17 cellular contexts compared by ENCODE assay signal in genomic region chr4:7516773-7517144, GRCh38.
DNase-seq lines count a peak whose midpoint lies in the region; ATAC-seq, FAIRE-seq and TF ChIP-seq lines count a peak whose summit lies in the region.
"Had no signal": no experiment of that assay in that cellular context is flagged by ENCODE, and none has a peak within 500 bp of the region (broad histone marks: within the 10 kb centered on the region; RNA-seq: fewer than 3 reads in every experiment).

No MANE protein-coding gene starts in this region.

- H3K4me3 Mint-ChIP-seq in nephron, result peak overlapping the region; percentile 4 to 53 (median 31)
- H3K4me3 Mint-ChIP-seq: CD8-positive, alpha-beta T cell had no signal

- CTCF ChIA-PET in HepG2 (lab: Yijun Ruan, JAX; ENCODE audit: low intra/inter-chr PET ratio, low total read pairs), result no interaction called here

- H3K9ac ChIP-seq in HepG2 (ENCODE audit: insufficient read depth, low read depth, low read length), result 0 out of 2 replicates have a peak overlapping the region, but pooled peaks have one; percentile 10
- H3K9ac ChIP-seq: BLaER1 treated with 17β-estradiol and CSF1 and Interleukin-3, amounts not matched to agents 10 nM and 100 nM had no signal

- 50% methylated on average over 1 of the region's 12 CpGs for WGBS in HepG2 (ENCODE audit: low lambda C conversion rate)
- WGBS in right lobe of liver (ENCODE audit: insufficient coverage, low coverage, low lambda C conversion rate, missing lambda C conversion rate), result 34% methylated on average over 6 of the region's 12 CpGs
- WGBS in heart left ventricle, 4 donors, result 9 to 13% (median 11%) methylated on average over 7 to 12 of the region's 12 CpGs

- intact Hi-C loops in HepG2 (cut with micrococcal nuclease; ENCODE audit: unreplicated experiment) (no loop called here), right lobe of liver (cut with DNase I) (no loop called here), heart left ventricle (cut with DNase I) (loop anchor here in 1 of 10 donors (5.0 kb wide), 1 partner anchor 116 kb away; no protein-coding TSS in a partner anchor), ascending aorta (cut with DNase I) (no loop called here), head of caudate nucleus (cut with DNase I) (no loop called here)

- no peak overlapping the region for H3K27ac ChIP-seq in HepG2 (ENCODE audit: extremely low read length, insufficient read depth, low read length)
- H3K27ac ChIP-seq in right lobe of liver, result no peak overlapping the region
- H3K27ac ChIP-seq in heart left ventricle, result no peak overlapping the region
- H3K27ac ChIP-seq in ascending aorta, result no peak overlapping the region
- H3K27ac ChIP-seq: BLaER1 treated with 17β-estradiol and CSF1 and Interleukin-3, amounts not matched to agents 10 nM and 100 nM had no signal

- no peak for FAIRE-seq in HepG2 (lab: Jason Lieb, UNC)
- FAIRE-seq: GM12891, K562 had no signal

- POLR2A ChIA-PET in HepG2 (lab: Yijun Ruan, JAX), result interaction anchor here (1.1 to 3.3 kb wide), 2 partner anchors 15 to 157 kb away, joined by 3 to 21 read pairs; no protein-coding TSS in a partner anchor

- H3K4me1 ChIP-seq in HepG2 (ENCODE audit: insufficient read depth, low read length) (peaks cover 62% of the 10 kb centered on the region), right lobe of liver (peaks cover 0 to 23% (median 9%) of the 10 kb centered on the region in 4 donors), heart left ventricle (peaks cover 0 to 41% (median 5%) of the 10 kb centered on the region in 12 donors), ascending aorta (no peaks in the 10 kb centered on the region)

- peak overlapping the region in 2 of 3 experiments; percentile 41 to 60; a peak in 2 of 6 replicates for H3K4me3 ChIP-seq in HepG2 (replicated peaks in 1 of 3; ENCODE audit: insufficient read depth in 1 of 3, low read depth in 2 of 3, low read length in 3 of 3)
- no peak overlapping the region for H3K4me3 ChIP-seq in right lobe of liver
- no peak overlapping the region for H3K4me3 ChIP-seq in heart left ventricle
- H3K4me3 ChIP-seq in ascending aorta, result no peak overlapping the region
- H3K4me3 ChIP-seq: BLaER1 treated with 17β-estradiol and CSF1 and Interleukin-3, amounts not matched to agents 10 nM and 100 nM; K562 had no signal

- TF ChIP-seq EP300 in HepG2 (IDR thresholded peaks at IDR 0.05; ENCODE audit: low read depth in 2 of 2, low read length in 2 of 2), result no peak
- TF ChIP-seq EP300 in HepG2 (CRISPR knock-in tag; IDR thresholded peaks at IDR 0.05; ENCODE audit: borderline replicate concordance), result no peak

- H3K36me3 Mint-ChIP-seq in nephron (ENCODE audit: low read depth), result no peaks in the 10 kb centered on the region
- H3K36me3 Mint-ChIP-seq: CD8-positive, alpha-beta T cell had no signal

- H3K36me3 ChIP-seq in HepG2 (replicated peaks in 1 of 2; ENCODE audit: control insufficient read depth in 1 of 2, insufficient read depth in 2 of 2, low read length in 2 of 2) (no peaks in the 10 kb centered on the region), right lobe of liver (no peaks in the 10 kb centered on the region), heart left ventricle (no peaks in the 10 kb centered on the region), ascending aorta (no peaks in the 10 kb centered on the region)
- H3K36me3 ChIP-seq: BLaER1 treated with 17β-estradiol and CSF1 and Interleukin-3, amounts not matched to agents 10 nM and 100 nM had no signal

- peaks cover 38% of the 10 kb centered on the region for H3K27me3 Mint-ChIP-seq in nephron (ENCODE audit: low read depth)

- peak overlapping the region; percentile 75 for H3K4me2 ChIP-seq in HepG2 (ENCODE audit: low read depth, low read length)

- DNase-seq in HepG2 (ENCODE audit: low spot score), result no peak
- no peak for DNase-seq in right lobe of liver
- peak in 2 of 5 donors; percentile 51 to 60 for DNase-seq in heart left ventricle
- DNase-seq in NCI-H146 treated with DMSO at 0.1 percent for 48 hours (lab: John Stamatoyannopoulos, UW; ENCODE audit: unreplicated experiment), result no peak
- no peak for DNase-seq in ascending aorta (ENCODE audit: low spot score in 2 of 2)
- no peak for DNase-seq in head of caudate nucleus
- DNase-seq: Calu3; CD8-positive, alpha-beta T cell; GOT3; NCI-H1092 treated with DMSO at 0.1 percent for 48 hours; NCI-H1694 treated with DMSO at 0.1 percent for 48 hours; NCI-H345; NCI-H524 treated with DMSO at 0.1 percent for 48 hours had no signal

- no TSS peak for BruUV-seq in HepG2 (replicated peaks; lab: Mats Ljungman, UMichigan)

- H3K27me3 ChIP-seq in HepG2 (ENCODE audit: control insufficient read depth in 1 of 2, insufficient read depth in 2 of 2, low read length in 2 of 2), result peaks cover 1 to 10% of the 10 kb centered on the region in 2 experiments; a peak in 4 of 5 replicates
- H3K27me3 ChIP-seq in right lobe of liver, result no peaks in the 10 kb centered on the region
- H3K27me3 ChIP-seq in heart left ventricle, result peaks cover 0 to 20% (median 0%) of the 10 kb centered on the region in 9 donors
- H3K27me3 ChIP-seq in ascending aorta, result no peaks in the 10 kb centered on the region

- H3K79me2 ChIP-seq in HepG2 (ENCODE audit: insufficient read depth, low read length), result no peaks in the 10 kb centered on the region

- TF ChIP-seq CTCF in HepG2 (CRISPR knock-in tag; IDR thresholded peaks at IDR 0.05) (no peak), right lobe of liver (IDR thresholded peaks at IDR 0.05) (no peak), heart left ventricle (IDR thresholded peaks at IDR 0.05) (no peak), nephron (IDR thresholded peaks at IDR 0.05; ENCODE audit: unreplicated experiment in 3 of 3) (no peak), ascending aorta (IDR thresholded peaks at IDR 0.05) (no peak)

- no peaks in the 10 kb centered on the region for H4K20me1 ChIP-seq in HepG2 (ENCODE audit: insufficient read depth, low read length)

- in situ Hi-C loops in HepG2 (cut with HindIII; ENCODE audit: extremely low pct_ligation_motif_present, low pct_unique_long_range_greater_than_20kb), result no loop called here

- no peak overlapping the region for H2AFZ ChIP-seq in HepG2 (ENCODE audit: low read length)

- peaks cover 81% of the 10 kb centered on the region for H3K4me1 Mint-ChIP-seq in nephron

- H3K9me3 ChIP-seq in HepG2 (ENCODE audit: low read length) (no peaks in the 10 kb centered on the region), right lobe of liver (no peaks in the 10 kb centered on the region), heart left ventricle (no peaks in the 10 kb centered on the region), ascending aorta (no peaks in the 10 kb centered on the region)
- H3K9me3 ChIP-seq: BLaER1 treated with 17β-estradiol and CSF1 and Interleukin-3, amounts not matched to agents 10 nM and 100 nM had no signal

- no peak for TF ChIP-seq RAD21 in HepG2 (CRISPR knock-in tag; IDR thresholded peaks at IDR 0.05)

- H3K9me3 Mint-ChIP-seq in nephron, result no peaks in the 10 kb centered on the region
- H3K9me3 Mint-ChIP-seq: CD8-positive, alpha-beta T cell had no signal

- ATAC-seq in HepG2 (no peak), right lobe of liver (no peak), heart left ventricle (peak; percentile 57 to 76 (median 58))
- ATAC-seq: CD8-positive, alpha-beta T cell; K562 had no signal

- no peak for TF ChIP-seq POLR2A in HepG2 (IDR thresholded peaks at IDR 0.05; ENCODE audit: insufficient read depth in 1 of 2, low read depth in 2 of 2, low read length in 2 of 2)
- TF ChIP-seq POLR2A in right lobe of liver (IDR thresholded peaks at IDR 0.05), result no peak
- TF ChIP-seq POLR2A in heart left ventricle (IDR thresholded peaks at IDR 0.05), result no peak

- H3K27ac Mint-ChIP-seq in nephron, result peak overlapping the region; percentile 24 to 81 (median 67)
- H3K27ac Mint-ChIP-seq: CD8-positive, alpha-beta T cell had no signal

TF ChIP-seq in HepG2, 621 proteins besides CTCF, POLR2A, EP300 and RAD21:
- TF ChIP-seq ZNF776 (CRISPR knock-in tag; IDR thresholded peaks at IDR 0.05), result no peak
- TF ChIP-seq ZNF263 (CRISPR knock-in tag; IDR thresholded peaks at IDR 0.05), result peak; percentile 66; the same call in 1 of the 2 replicates

Comparison
In these comparisons a context has a peak if more than half of its experiments do, and no peak if none do; other contexts are left out.
1. H3K4me3 ChIP-seq: peak in HepG2 (2 of 3); none in right lobe of liver (0 of 3), heart left ventricle (0 of 12) and ascending aorta (0 of 2).
2. ATAC-seq: peak in heart left ventricle (4 of 4); none in HepG2 (single experiment) and right lobe of liver (0 of 4).